3 cellular contexts compared by ENCODE assay signal in the genomic region with DNA sequence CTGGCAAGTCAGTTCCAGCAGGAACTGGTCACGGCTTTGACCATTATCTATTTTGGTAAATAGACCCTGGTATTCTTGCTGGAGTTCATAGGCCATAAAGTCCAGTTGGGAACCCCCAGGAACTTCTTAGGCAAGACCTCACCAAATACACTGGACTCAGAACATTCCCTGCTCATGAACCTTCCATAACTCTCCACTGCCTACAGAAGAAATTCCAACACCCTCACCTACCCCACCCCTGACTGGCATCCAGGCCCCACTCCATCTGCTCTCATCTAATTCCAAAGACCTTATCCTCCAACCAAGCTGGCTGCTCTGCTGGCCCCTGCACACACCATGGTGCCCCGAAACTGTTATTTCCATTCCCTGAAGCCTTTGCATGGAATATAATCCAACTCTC.
TF ChIP-seq lines count a peak whose summit lies in the region.

No MANE protein-coding gene starts in this region.

TF ChIP-seq in SK-N-SH, 30 proteins besides CTCF, POLR2A, EP300 and RAD21:
- TF ChIP-seq TEAD4 (IDR thresholded peaks at IDR 0.05; ENCODE audit: borderline replicate concordance, insufficient read depth) (no peak), MEF2A (IDR thresholded peaks at IDR 0.05; ENCODE audit: borderline replicate concordance, low read depth) (no peak), FOXM1 (IDR thresholded peaks at IDR 0.05; ENCODE audit: low read depth) (no peak), FOXJ3 (CRISPR knock-in tag; IDR thresholded peaks at IDR 0.05) (no peak), CHD2 (IDR thresholded peaks at IDR 0.05; ENCODE audit: low read length, partially characterized antibody) (no peak), ELF1 (IDR thresholded peaks at IDR 0.05) (no peak), GABPA (IDR thresholded peaks at IDR 0.05; ENCODE audit: low read depth) (no peak), JUND (IDR thresholded peaks at IDR 0.05) (no peak), YY1 (IDR thresholded peaks at IDR 0.05; ENCODE audit: low read depth) (no peak), EZH2phosphoT487 (IDR thresholded peaks at IDR 0.05; ENCODE audit: borderline replicate concordance, low read depth) (no peak), TCF12 (IDR thresholded peaks at IDR 0.05) (no peak)
- TF ChIP-seq, protein P1, sequence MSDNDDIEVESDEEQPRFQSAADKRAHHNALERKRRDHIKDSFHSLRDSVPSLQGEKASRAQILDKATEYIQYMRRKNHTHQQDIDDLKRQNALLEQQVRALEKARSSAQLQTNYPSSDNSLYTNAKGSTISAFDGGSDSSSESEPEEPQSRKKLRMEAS (IDR thresholded peaks at IDR 0.05; ENCODE audit: low read depth) = no peak
- TF ChIP-seq, protein P2, sequence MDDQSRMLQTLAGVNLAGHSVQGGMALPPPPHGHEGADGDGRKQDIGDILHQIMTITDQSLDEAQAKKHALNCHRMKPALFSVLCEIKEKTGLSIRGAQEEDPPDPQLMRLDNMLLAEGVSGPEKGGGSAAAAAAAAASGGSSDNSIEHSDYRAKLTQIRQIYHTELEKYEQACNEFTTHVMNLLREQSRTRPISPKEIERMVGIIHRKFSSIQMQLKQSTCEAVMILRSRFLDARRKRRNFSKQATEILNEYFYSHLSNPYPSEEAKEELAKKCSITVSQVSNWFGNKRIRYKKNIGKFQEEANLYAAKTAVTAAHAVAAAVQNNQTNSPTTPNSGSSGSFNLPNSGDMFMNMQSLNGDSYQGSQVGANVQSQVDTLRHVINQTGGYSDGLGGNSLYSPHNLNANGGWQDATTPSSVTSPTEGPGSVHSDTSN (IDR thresholded peaks at IDR 0.05) = no peak

TF ChIP-seq in SK-N-SH treated with all-trans-retinoic acid at 6 μM for 48 hours, 23 proteins besides CTCF, POLR2A, EP300 and RAD21:
- no peak for TF ChIP-seq ARNTL (CRISPR knock-in tag; IDR thresholded peaks at IDR 0.05; ENCODE audit: borderline replicate concordance, low read depth)
- no peak for TF ChIP-seq BACH2 (CRISPR knock-in tag; IDR thresholded peaks at IDR 0.05; ENCODE audit: borderline replicate concordance)
- TF ChIP-seq ZNF70 (CRISPR knock-in tag; IDR thresholded peaks at IDR 0.05) = no peak
- no peak for TF ChIP-seq PPARA (CRISPR knock-in tag; IDR thresholded peaks at IDR 0.05; ENCODE audit: borderline replicate concordance)
- no peak for TF ChIP-seq ZNF565 (CRISPR knock-in tag; conservative IDR thresholded peaks at IDR 0.05; ENCODE audit: low read depth)
- no peak for TF ChIP-seq ZNF8 (CRISPR knock-in tag; IDR thresholded peaks at IDR 0.05)
- no peak for TF ChIP-seq OSR1 (CRISPR knock-in tag; IDR thresholded peaks at IDR 0.05)
- TF ChIP-seq, protein P3, sequence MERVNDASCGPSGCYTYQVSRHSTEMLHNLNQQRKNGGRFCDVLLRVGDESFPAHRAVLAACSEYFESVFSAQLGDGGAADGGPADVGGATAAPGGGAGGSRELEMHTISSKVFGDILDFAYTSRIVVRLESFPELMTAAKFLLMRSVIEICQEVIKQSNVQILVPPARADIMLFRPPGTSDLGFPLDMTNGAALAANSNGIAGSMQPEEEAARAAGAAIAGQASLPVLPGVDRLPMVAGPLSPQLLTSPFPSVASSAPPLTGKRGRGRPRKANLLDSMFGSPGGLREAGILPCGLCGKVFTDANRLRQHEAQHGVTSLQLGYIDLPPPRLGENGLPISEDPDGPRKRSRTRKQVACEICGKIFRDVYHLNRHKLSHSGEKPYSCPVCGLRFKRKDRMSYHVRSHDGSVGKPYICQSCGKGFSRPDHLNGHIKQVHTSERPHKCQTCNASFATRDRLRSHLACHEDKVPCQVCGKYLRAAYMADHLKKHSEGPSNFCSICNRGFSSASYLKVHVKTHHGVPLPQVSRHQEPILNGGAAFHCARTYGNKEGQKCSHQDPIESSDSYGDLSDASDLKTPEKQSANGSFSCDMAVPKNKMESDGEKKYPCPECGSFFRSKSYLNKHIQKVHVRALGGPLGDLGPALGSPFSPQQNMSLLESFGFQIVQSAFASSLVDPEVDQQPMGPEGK (CRISPR knock-in tag; IDR thresholded peaks at IDR 0.05; ENCODE audit: borderline replicate concordance) = no peak
- TF ChIP-seq RARB (CRISPR knock-in tag; IDR thresholded peaks at IDR 0.05) = no peak
- TF ChIP-seq ESRRG (CRISPR knock-in tag; IDR thresholded peaks at IDR 0.05) = no peak
- TF ChIP-seq, protein P4, sequence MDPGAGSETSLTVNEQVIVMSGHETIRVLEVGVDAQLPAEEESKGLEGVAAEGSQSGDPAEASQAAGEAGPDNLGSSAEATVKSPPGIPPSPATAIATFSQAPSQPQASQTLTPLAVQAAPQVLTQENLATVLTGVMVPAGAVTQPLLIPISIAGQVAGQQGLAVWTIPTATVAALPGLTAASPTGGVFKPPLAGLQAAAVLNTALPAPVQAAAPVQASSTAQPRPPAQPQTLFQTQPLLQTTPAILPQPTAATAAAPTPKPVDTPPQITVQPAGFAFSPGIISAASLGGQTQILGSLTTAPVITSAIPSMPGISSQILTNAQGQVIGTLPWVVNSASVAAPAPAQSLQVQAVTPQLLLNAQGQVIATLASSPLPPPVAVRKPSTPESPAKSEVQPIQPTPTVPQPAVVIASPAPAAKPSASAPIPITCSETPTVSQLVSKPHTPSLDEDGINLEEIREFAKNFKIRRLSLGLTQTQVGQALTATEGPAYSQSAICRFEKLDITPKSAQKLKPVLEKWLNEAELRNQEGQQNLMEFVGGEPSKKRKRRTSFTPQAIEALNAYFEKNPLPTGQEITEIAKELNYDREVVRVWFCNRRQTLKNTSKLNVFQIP (CRISPR knock-in tag; IDR thresholded peaks at IDR 0.05; ENCODE audit: borderline replicate concordance, low read depth) = no peak
- TF ChIP-seq TOX (CRISPR knock-in tag; IDR thresholded peaks at IDR 0.05; ENCODE audit: borderline replicate concordance) = no peak
- no peak for TF ChIP-seq ZFP30 (CRISPR knock-in tag; IDR thresholded peaks at IDR 0.05)
- TF ChIP-seq, protein P5, sequence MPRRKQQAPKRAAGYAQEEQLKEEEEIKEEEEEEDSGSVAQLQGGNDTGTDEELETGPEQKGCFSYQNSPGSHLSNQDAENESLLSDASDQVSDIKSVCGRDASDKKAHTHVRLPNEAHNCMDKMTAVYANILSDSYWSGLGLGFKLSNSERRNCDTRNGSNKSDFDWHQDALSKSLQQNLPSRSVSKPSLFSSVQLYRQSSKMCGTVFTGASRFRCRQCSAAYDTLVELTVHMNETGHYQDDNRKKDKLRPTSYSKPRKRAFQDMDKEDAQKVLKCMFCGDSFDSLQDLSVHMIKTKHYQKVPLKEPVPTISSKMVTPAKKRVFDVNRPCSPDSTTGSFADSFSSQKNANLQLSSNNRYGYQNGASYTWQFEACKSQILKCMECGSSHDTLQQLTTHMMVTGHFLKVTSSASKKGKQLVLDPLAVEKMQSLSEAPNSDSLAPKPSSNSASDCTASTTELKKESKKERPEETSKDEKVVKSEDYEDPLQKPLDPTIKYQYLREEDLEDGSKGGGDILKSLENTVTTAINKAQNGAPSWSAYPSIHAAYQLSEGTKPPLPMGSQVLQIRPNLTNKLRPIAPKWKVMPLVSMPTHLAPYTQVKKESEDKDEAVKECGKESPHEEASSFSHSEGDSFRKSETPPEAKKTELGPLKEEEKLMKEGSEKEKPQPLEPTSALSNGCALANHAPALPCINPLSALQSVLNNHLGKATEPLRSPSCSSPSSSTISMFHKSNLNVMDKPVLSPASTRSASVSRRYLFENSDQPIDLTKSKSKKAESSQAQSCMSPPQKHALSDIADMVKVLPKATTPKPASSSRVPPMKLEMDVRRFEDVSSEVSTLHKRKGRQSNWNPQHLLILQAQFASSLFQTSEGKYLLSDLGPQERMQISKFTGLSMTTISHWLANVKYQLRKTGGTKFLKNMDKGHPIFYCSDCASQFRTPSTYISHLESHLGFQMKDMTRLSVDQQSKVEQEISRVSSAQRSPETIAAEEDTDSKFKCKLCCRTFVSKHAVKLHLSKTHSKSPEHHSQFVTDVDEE (CRISPR knock-in tag; IDR thresholded peaks at IDR 0.05) = no peak
- no peak for TF ChIP-seq TCF4 (CRISPR knock-in tag; IDR thresholded peaks at IDR 0.05; ENCODE audit: borderline replicate concordance)

TF ChIP-seq in HEK293, 187 proteins besides CTCF, POLR2A, EP300 and RAD21:
- TF ChIP-seq KLF1 (tag by site-specific recombination; IDR thresholded peaks at IDR 0.05) (0 out of 2 replicates have a peak, but pooled peaks have one; percentile 11), ZNF175 (tag by site-specific recombination; IDR thresholded peaks at IDR 0.05) (no peak)
